In the genomic region with DNA sequence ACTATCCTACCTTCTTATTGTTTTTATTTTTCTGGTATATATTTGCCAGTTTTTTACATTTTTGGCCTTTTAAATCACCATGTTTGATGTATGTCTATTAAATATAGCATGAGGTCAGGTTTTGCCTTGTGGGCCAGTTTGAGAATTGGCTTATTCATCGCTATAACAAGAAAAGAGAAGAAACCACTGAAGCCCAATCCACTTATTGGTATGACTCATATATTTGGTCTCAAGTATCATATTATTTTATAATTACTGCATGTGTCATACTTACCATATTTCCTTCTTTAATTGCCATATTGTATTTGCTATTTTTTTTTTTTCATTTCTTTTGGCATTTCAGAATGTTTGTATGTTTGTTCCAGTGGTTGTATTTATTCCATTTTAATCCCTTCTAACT, we compare ENCODE assay signal across 1 cellular context.
TF ChIP-seq lines count a peak whose summit lies in the region.

No MANE protein-coding gene starts in this region.

TF ChIP-seq in SK-N-SH, 30 proteins besides CTCF, POLR2A, EP300 and RAD21 (continued from another document):
- TF ChIP-seq GATA2 (CRISPR knock-in tag; IDR thresholded peaks at IDR 0.05) = no peak
- TF ChIP-seq, protein P1, sequence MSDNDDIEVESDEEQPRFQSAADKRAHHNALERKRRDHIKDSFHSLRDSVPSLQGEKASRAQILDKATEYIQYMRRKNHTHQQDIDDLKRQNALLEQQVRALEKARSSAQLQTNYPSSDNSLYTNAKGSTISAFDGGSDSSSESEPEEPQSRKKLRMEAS (IDR thresholded peaks at IDR 0.05; ENCODE audit: low read depth) = no peak
